In the genomic region with DNA sequence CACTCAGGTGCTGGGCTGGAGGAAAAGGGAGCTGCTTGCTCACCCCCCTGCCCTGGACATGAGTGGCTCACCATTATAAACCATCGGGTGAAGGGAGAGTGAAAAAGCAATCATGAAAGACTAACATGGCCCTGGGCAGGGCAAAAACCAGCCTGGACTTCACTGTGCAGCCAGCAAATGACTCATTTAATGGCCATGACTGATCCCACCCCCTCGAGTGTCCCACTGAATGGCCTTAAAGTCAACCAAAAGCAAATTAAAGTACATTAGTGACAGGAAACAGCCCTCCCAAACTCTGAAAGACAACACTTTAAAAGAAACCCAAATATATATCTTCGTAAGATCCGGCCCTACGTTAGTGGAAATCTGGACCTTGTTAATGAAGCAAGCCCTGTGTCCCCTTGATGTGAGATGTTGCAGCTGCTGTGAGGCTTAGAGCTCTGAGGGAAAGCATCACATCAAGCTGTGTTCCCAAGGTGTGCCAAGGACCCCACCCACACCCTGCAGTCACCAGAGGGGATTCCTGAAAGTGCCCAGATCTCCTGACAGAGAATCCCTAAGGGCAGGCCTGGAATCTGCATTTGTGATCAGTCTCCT, we compare ENCODE assay signal across 1 cellular context.
TF ChIP-seq lines count a peak whose summit lies in the region.

No MANE protein-coding gene starts in this region.

TF ChIP-seq in GM23338, 12 proteins besides CTCF, POLR2A, EP300 and RAD21:
- TF ChIP-seq, protein P1, sequence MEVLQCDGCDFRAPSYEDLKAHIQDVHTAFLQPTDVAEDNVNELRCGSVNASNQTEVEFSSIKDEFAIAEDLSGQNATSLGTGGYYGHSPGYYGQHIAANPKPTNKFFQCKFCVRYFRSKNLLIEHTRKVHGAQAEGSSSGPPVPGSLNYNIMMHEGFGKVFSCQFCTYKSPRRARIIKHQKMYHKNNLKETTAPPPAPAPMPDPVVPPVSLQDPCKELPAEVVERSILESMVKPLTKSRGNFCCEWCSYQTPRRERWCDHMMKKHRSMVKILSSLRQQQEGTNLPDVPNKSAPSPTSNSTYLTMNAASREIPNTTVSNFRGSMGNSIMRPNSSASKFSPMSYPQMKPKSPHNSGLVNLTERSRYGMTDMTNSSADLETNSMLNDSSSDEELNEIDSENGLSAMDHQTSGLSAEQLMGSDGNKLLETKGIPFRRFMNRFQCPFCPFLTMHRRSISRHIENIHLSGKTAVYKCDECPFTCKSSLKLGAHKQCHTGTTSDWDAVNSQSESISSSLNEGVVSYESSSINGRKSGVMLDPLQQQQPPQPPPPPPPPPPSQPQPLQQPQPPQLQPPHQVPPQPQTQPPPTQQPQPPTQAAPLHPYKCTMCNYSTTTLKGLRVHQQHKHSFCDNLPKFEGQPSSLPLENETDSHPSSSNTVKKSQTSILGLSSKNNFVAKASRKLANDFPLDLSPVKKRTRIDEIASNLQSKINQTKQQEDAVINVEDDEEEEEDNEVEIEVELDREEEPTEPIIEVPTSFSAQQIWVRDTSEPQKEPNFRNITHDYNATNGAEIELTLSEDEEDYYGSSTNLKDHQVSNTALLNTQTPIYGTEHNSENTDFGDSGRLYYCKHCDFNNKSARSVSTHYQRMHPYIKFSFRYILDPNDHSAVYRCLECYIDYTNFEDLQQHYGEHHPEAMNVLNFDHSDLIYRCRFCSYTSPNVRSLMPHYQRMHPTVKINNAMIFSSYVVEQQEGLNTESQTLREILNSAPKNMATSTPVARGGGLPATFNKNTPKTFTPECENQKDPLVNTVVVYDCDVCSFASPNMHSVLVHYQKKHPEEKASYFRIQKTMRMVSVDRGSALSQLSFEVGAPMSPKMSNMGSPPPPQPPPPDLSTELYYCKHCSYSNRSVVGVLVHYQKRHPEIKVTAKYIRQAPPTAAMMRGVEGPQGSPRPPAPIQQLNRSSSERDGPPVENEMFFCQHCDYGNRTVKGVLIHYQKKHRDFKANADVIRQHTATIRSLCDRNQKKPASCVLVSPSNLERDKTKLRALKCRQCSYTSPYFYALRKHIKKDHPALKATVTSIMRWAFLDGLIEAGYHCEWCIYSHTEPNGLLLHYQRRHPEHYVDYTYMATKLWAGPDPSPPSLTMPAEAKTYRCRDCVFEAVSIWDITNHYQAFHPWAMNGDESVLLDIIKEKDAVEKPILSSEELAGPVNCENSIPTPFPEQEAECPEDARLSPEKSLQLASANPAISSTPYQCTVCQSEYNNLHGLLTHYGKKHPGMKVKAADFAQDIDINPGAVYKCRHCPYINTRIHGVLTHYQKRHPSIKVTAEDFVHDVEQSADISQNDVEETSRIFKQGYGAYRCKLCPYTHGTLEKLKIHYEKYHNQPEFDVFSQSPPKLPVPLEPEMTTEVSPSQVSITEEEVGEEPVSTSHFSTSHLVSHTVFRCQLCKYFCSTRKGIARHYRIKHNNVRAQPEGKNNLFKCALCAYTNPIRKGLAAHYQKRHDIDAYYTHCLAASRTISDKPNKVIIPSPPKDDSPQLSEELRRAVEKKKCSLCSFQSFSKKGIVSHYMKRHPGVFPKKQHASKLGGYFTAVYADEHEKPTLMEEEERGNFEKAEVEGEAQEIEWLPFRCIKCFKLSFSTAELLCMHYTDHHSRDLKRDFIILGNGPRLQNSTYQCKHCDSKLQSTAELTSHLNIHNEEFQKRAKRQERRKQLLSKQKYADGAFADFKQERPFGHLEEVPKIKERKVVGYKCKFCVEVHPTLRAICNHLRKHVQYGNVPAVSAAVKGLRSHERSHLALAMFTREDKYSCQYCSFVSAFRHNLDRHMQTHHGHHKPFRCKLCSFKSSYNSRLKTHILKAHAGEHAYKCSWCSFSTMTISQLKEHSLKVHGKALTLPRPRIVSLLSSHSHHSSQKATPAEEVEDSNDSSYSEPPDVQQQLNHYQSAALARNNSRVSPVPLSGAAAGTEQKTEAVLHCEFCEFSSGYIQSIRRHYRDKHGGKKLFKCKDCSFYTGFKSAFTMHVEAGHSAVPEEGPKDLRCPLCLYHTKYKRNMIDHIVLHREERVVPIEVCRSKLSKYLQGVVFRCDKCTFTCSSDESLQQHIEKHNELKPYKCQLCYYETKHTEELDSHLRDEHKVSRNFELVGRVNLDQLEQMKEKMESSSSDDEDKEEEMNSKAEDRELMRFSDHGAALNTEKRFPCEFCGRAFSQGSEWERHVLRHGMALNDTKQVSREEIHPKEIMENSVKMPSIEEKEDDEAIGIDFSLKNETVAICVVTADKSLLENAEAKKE (CRISPR knock-in tag; IDR thresholded peaks at IDR 0.05): no peak
- TF ChIP-seq EZH2phosphoT487 (IDR thresholded peaks at IDR 0.05; ENCODE audit: unreplicated experiment): no peak
- TF ChIP-seq NANOG (IDR thresholded peaks at IDR 0.05; ENCODE audit: borderline replicate concordance): no peak
- TF ChIP-seq, protein P2, sequence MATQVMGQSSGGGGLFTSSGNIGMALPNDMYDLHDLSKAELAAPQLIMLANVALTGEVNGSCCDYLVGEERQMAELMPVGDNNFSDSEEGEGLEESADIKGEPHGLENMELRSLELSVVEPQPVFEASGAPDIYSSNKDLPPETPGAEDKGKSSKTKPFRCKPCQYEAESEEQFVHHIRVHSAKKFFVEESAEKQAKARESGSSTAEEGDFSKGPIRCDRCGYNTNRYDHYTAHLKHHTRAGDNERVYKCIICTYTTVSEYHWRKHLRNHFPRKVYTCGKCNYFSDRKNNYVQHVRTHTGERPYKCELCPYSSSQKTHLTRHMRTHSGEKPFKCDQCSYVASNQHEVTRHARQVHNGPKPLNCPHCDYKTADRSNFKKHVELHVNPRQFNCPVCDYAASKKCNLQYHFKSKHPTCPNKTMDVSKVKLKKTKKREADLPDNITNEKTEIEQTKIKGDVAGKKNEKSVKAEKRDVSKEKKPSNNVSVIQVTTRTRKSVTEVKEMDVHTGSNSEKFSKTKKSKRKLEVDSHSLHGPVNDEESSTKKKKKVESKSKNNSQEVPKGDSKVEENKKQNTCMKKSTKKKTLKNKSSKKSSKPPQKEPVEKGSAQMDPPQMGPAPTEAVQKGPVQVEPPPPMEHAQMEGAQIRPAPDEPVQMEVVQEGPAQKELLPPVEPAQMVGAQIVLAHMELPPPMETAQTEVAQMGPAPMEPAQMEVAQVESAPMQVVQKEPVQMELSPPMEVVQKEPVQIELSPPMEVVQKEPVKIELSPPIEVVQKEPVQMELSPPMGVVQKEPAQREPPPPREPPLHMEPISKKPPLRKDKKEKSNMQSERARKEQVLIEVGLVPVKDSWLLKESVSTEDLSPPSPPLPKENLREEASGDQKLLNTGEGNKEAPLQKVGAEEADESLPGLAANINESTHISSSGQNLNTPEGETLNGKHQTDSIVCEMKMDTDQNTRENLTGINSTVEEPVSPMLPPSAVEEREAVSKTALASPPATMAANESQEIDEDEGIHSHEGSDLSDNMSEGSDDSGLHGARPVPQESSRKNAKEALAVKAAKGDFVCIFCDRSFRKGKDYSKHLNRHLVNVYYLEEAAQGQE (IDR thresholded peaks at IDR 0.05; ENCODE audit: unreplicated experiment): no peak
- no peak for TF ChIP-seq EZH2 (IDR thresholded peaks at IDR 0.05; ENCODE audit: low read depth, unreplicated experiment)
- TF ChIP-seq CREB1 (CRISPR knock-in tag; IDR thresholded peaks at IDR 0.05; ENCODE audit: low read depth): no peak
- TF ChIP-seq JUNB (IDR thresholded peaks at IDR 0.05; ENCODE audit: unreplicated experiment): no peak
- TF ChIP-seq ZNF331 (CRISPR knock-in tag; IDR thresholded peaks at IDR 0.05; ENCODE audit: low read depth): no peak
- TF ChIP-seq POLR2AphosphoS5 (IDR thresholded peaks at IDR 0.05; ENCODE audit: low read depth): no peak
- TF ChIP-seq, protein P3, sequence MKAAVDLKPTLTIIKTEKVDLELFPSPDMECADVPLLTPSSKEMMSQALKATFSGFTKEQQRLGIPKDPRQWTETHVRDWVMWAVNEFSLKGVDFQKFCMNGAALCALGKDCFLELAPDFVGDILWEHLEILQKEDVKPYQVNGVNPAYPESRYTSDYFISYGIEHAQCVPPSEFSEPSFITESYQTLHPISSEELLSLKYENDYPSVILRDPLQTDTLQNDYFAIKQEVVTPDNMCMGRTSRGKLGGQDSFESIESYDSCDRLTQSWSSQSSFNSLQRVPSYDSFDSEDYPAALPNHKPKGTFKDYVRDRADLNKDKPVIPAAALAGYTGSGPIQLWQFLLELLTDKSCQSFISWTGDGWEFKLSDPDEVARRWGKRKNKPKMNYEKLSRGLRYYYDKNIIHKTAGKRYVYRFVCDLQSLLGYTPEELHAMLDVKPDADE (IDR thresholded peaks at IDR 0.05): no peak
- TF ChIP-seq ZNF114 (CRISPR knock-in tag; IDR thresholded peaks at IDR 0.05): no peak
- no peak for TF ChIP-seq STAT1 (IDR thresholded peaks at IDR 0.05; ENCODE audit: unreplicated experiment)
